Comparison of ENCODE assay signal across 21 cellular contexts in genomic region chr1:231072054-231072453, GRCh38.
"Had no signal": no experiment of that assay in that cellular context is flagged by ENCODE, and none has a peak within 500 bp of the region (broad histone marks: within the 10 kb centered on the region; RNA-seq: fewer than 3 reads in every experiment).

No MANE protein-coding gene starts in this region.

- H3K9me3 Mint-ChIP-seq: natural killer cell; stimulated activated naive CD8-positive, alpha-beta T cell treated with anti-CD3 and anti-CD28 coated beads, Interleukin-15, amount 100 ng/mL, for 72 hours had no signal

- H3K27ac Mint-ChIP-seq: natural killer cell; stimulated activated naive B cell treated with anti-CD40 and anti-IgM and Interleukin-4, amounts not matched to agents 10 μg/mL and 1 μg/mL and 100 μg/mL, for 72 hours had no signal

- H3K4me1 ChIP-seq: left lung, lower lobe of right lung, right lobe of liver, suprapubic skin, transverse colon had no signal

- H3K9me3 ChIP-seq: left lung, lower lobe of right lung, ovary, right lobe of liver, suprapubic skin, transverse colon, vagina had no signal

- H3K4me3 Mint-ChIP-seq: natural killer cell; stimulated activated naive B cell treated with anti-CD40 and anti-IgM and Interleukin-4, amounts not matched to agents 10 μg/mL and 1 μg/mL and 100 μg/mL, for 72 hours; stimulated activated naive CD8-positive, alpha-beta T cell treated with anti-CD3 and anti-CD28 coated beads, Interleukin-15, amount 100 ng/mL, for 72 hours had no signal

- H3K4me3 ChIP-seq: coronary artery, hepatocyte, left lung, lower lobe of right lung, ovary, right lobe of liver, suprapubic skin, transverse colon, vagina had no signal

- H3K27me3 ChIP-seq: hepatocyte, left lung, ovary, right lobe of liver, suprapubic skin, transverse colon, vagina had no signal

- DNase-seq: dermis blood vessel endothelial cell; effector memory CD4-positive, alpha-beta T cell; kidney; left lung; lower lobe of right lung; natural killer cell; occipital lobe; ovary; posterior cingulate gyrus; retina; right lobe of liver; small intestine; stimulated activated CD4-positive, alpha-beta T cell treated with anti-CD3 and anti-CD28 coated beads, Interleukin-15, amount 100 ng/mL, for 24 hours; stimulated activated CD4-positive, alpha-beta T cell treated with anti-CD3 and anti-CD28 coated beads, Interleukin-2, amount 100 ng/mL, for 48 hours; stimulated activated naive B cell treated with anti-CD40 and anti-IgM and Interleukin-4, amounts not matched to agents 10 μg/mL and 1 μg/mL and 100 μg/mL, for 72 hours; stimulated activated naive CD8-positive, alpha-beta T cell treated with anti-CD3 and anti-CD28 coated beads, Interleukin-15, amount 100 ng/mL, for 72 hours; transverse colon had no signal

- H3K4me1 Mint-ChIP-seq: natural killer cell; stimulated activated naive B cell treated with anti-CD40 and anti-IgM and Interleukin-4, amounts not matched to agents 10 μg/mL and 1 μg/mL and 100 μg/mL, for 72 hours; stimulated activated naive CD8-positive, alpha-beta T cell treated with anti-CD3 and anti-CD28 coated beads, Interleukin-15, amount 100 ng/mL, for 72 hours had no signal

- ATAC-seq: left lung; lower lobe of right lung; natural killer cell; right lobe of liver; stimulated activated naive B cell treated with anti-CD40 and anti-IgM and Interleukin-4, amounts not matched to agents 10 μg/mL and 1 μg/mL and 100 μg/mL, for 72 hours; stimulated activated naive CD8-positive, alpha-beta T cell treated with anti-CD3 and anti-CD28 coated beads, Interleukin-15, amount 100 ng/mL, for 72 hours had no signal

- H3K27ac ChIP-seq: coronary artery, hepatocyte, left lung, lower lobe of right lung, ovary, right lobe of liver, suprapubic skin, transverse colon, vagina had no signal

- H3K36me3 Mint-ChIP-seq: natural killer cell; stimulated activated naive B cell treated with anti-CD40 and anti-IgM and Interleukin-4, amounts not matched to agents 10 μg/mL and 1 μg/mL and 100 μg/mL, for 72 hours had no signal

- H3K36me3 ChIP-seq: left lung, lower lobe of right lung, ovary, right lobe of liver, suprapubic skin, transverse colon, vagina had no signal
